Comparison of ENCODE assay signal across 18 cellular contexts in the genomic region with DNA sequence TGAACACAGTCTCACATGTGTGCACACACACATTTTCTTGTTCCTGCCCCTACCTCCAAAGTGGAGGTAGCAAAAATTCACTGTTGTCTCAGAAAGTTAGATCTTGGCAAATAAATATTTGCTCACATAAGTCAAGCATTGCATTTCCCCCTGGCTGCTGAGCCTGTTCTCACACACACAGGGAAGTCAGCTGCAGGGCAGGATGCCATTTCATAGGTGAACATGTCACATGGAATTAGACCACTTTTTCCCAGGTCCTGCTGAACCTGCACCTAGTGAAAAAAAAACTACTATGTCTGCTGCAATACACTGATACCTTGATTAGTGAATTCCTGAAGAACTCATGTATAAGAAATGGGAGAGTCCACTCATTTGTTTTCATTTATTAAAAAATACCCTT. TPM values are rescaled to one million over a fixed set of nuclear protein-coding genes. Genes with fewer than 3 reads are reported as not detected.
DNase-seq lines count a peak whose midpoint lies in the region; ATAC-seq, FAIRE-seq and TF ChIP-seq lines count a peak whose summit lies in the region.
"Had no signal": no experiment of that assay in that cellular context is flagged by ENCODE, and none has a peak within 500 bp of the region (broad histone marks: within the 10 kb centered on the region; RNA-seq: fewer than 3 reads in every experiment).

No MANE protein-coding gene starts in this region.

- peak overlapping the region; percentile 100 for H3K27ac Mint-ChIP-seq in type B pancreatic cell
- H3K27ac Mint-ChIP-seq in activated CD8-positive, alpha-beta T cell treated with anti-CD3 and anti-CD28 coated beads, Interleukin-2, amount 10 ng/mL, durations not matched to agents 7 days and 5 days = no peak overlapping the region
- H3K27ac Mint-ChIP-seq: activated naive CD4-positive, alpha-beta T cell treated with anti-CD3 and anti-CD28 coated beads, Interleukin-2, amount 50 U/mL, for 24 hours had no signal

- no peak for TF ChIP-seq POLR2A in K562 (conservative IDR thresholded peaks at IDR 0.05)

- peak overlapping the region; percentile 50; the same call in 1 of the 2 replicates for H3K4me2 ChIP-seq in K562 (ENCODE audit: insufficient read depth, low read length)

- in situ Hi-C loops in K562 (cut with MboI) = no loop called here

- TF ChIP-seq CTCF in K562 (IDR thresholded peaks at IDR 0.05 in 2 of 3, conservative IDR thresholded peaks at IDR 0.05 in 1 of 3; ENCODE audit: insufficient read depth in 2 of 3, low read depth in 1 of 3, low read length in 3 of 3) = no peak
- no peak for TF ChIP-seq CTCF in left lung (IDR thresholded peaks at IDR 0.05)
- no peak for TF ChIP-seq CTCF in type B pancreatic cell (conservative IDR thresholded peaks at IDR 0.05)

- POLR2A ChIA-PET in K562 (lab: Yijun Ruan, JAX) = no interaction called here
- POLR2A ChIA-PET in activated CD8-positive, alpha-beta T cell treated with anti-CD3 and anti-CD28 coated beads, Interleukin-2, amount 10 ng/mL, durations not matched to agents 7 days and 5 days (lab: Charles Lee) = no interaction called here

- H3K9ac ChIP-seq in K562 (ENCODE audit: insufficient read depth in 1 of 2, low read depth in 2 of 2, low read length in 2 of 2) = peak overlapping the region in 1 of 2 experiments; percentile 62; a peak in 1 of 4 replicates

- intact Hi-C loops in K562 (cut with micrococcal nuclease) = no loop called here
- intact Hi-C loops in left lung (cut with DNase I) = no loop called here

- H3K27me3 ChIP-seq in K562 (ENCODE audit: control insufficient read depth in 2 of 2, insufficient read depth in 2 of 2, low read length in 2 of 2) = no peaks in the 10 kb centered on the region
- H3K27me3 ChIP-seq in left lung = no peaks in the 10 kb centered on the region
- H3K27me3 ChIP-seq: gastroesophageal sphincter had no signal

- H3K4me3 Mint-ChIP-seq in type B pancreatic cell = peak overlapping the region; percentile 62
- no peak overlapping the region for H3K4me3 Mint-ChIP-seq in activated CD8-positive, alpha-beta T cell treated with anti-CD3 and anti-CD28 coated beads, Interleukin-2, amount 10 ng/mL, durations not matched to agents 7 days and 5 days
- H3K4me3 Mint-ChIP-seq: activated naive CD4-positive, alpha-beta T cell treated with anti-CD3 and anti-CD28 coated beads, Interleukin-2, amount 50 U/mL, for 24 hours; naive thymus-derived CD4-positive, alpha-beta T cell had no signal

- CTCF ChIA-PET in K562 (lab: Yijun Ruan, JAX; ENCODE audit: low intra/inter-chr PET ratio) = no interaction called here
- CTCF ChIA-PET in activated CD8-positive, alpha-beta T cell treated with anti-CD3 and anti-CD28 coated beads, Interleukin-2, amount 10 ng/mL, durations not matched to agents 7 days and 5 days (lab: Charles Lee) = no interaction called here

- H3K27ac ChIP-seq in K562 (ENCODE audit: extremely low read depth, low read depth, low read length) = no peak overlapping the region; the same call in 2 of the 3 replicates
- H3K27ac ChIP-seq in left lung = peak overlapping the region in 1 of 2 donors; percentile 98

- ATAC-seq in K562 (no peak), left lung (peak; percentile 20), GM18861 (IDR thresholded peaks at IDR 0.05; ENCODE audit: unreplicated experiment) (no peak)
- no peak for ATAC-seq in activated CD8-positive, alpha-beta T cell treated with anti-CD3 and anti-CD28 coated beads, Interleukin-2, amount 10 ng/mL, durations not matched to agents 7 days and 5 days
- ATAC-seq: gastroesophageal sphincter; naive thymus-derived CD4-positive, alpha-beta T cell had no signal

- H2AFZ ChIP-seq in K562 (ENCODE audit: low read depth, low read length) = no peak overlapping the region

- peak; percentile 1 for DNase-seq in NOMO-1 treated with DMSO at 0.1 percent for 48 hours (lab: John Stamatoyannopoulos, UW; ENCODE audit: unreplicated experiment)
- no peak for DNase-seq in NOMO-1 (lab: John Stamatoyannopoulos, UW; ENCODE audit: unreplicated experiment in 2 of 2)
- DNase-seq in K562 (ENCODE audit: extremely low read depth in 1 of 4, low spot score in 3 of 4) = no peak
- DNase-seq in left lung = peak in 1 of 2 donors; percentile 47
- DNase-seq in type B pancreatic cell (ENCODE audit: extremely low spot score, unreplicated experiment) = no peak
- no peak for DNase-seq in activated CD8-positive, alpha-beta T cell treated with anti-CD3 and anti-CD28 coated beads, Interleukin-2, amount 10 ng/mL, durations not matched to agents 7 days and 5 days
- no peak for DNase-seq in mucosa of gallbladder (ENCODE audit: low spot score)
- DNase-seq: activated CD4-positive, alpha-beta T cell treated with anti-CD3 and anti-CD28 coated beads, Interleukin-2, amount 50 U/mL, for 4 hours; activated T-cell treated with anti-CD3 and anti-CD28 coated beads for 4 hours; naive thymus-derived CD4-positive, alpha-beta T cell; NCI-H1694 treated with DMSO at 0.1 percent for 48 hours; stimulated activated CD8-positive, alpha-beta memory T cell treated with anti-CD3 and anti-CD28 coated beads, Interleukin-4, amount 100 ng/mL, for 48 hours had no signal

- H3K4me1 ChIP-seq in K562 (replicated peaks in 1 of 2; ENCODE audit: control insufficient read depth in 2 of 2, insufficient read depth in 2 of 2, low read length in 2 of 2) = peaks cover 30 to 55% of the 10 kb centered on the region in 2 experiments
- H3K4me1 ChIP-seq in left lung = peaks cover 8 to 72% of the 10 kb centered on the region in 2 donors

- H3K36me3 Mint-ChIP-seq in type B pancreatic cell = no peaks in the 10 kb centered on the region
- H3K36me3 Mint-ChIP-seq in activated CD8-positive, alpha-beta T cell treated with anti-CD3 and anti-CD28 coated beads, Interleukin-2, amount 10 ng/mL, durations not matched to agents 7 days and 5 days (ENCODE audit: low read depth) = peaks cover 2% of the 10 kb centered on the region
- H3K36me3 Mint-ChIP-seq: activated naive CD4-positive, alpha-beta T cell treated with anti-CD3 and anti-CD28 coated beads, Interleukin-2, amount 50 U/mL, for 24 hours had no signal

- peaks cover 4% of the 10 kb centered on the region for H3K9me1 ChIP-seq in K562 (ENCODE audit: control insufficient read depth, insufficient read depth, low read length)

- H4K20me1 ChIP-seq in K562 (replicated peaks; ENCODE audit: control insufficient read depth, insufficient read depth, low read length) = no peaks in the 10 kb centered on the region

- H3K27me3 Mint-ChIP-seq in type B pancreatic cell = peaks cover 8% of the 10 kb centered on the region
- H3K27me3 Mint-ChIP-seq in activated CD8-positive, alpha-beta T cell treated with anti-CD3 and anti-CD28 coated beads, Interleukin-2, amount 10 ng/mL, durations not matched to agents 7 days and 5 days (ENCODE audit: low read depth) = peaks cover 2% of the 10 kb centered on the region
- H3K27me3 Mint-ChIP-seq: activated naive CD4-positive, alpha-beta T cell treated with anti-CD3 and anti-CD28 coated beads, Interleukin-2, amount 50 U/mL, for 24 hours had no signal

- H3K36me3 ChIP-seq in K562 (ENCODE audit: control insufficient read depth, insufficient read depth, low read length) = no peaks in the 10 kb centered on the region
- no peaks in the 10 kb centered on the region for H3K36me3 ChIP-seq in left lung
- H3K36me3 ChIP-seq: gastroesophageal sphincter had no signal

- FAIRE-seq in K562 (lab: Jason Lieb, UNC) = no peak
- FAIRE-seq: A204.1, colon, small intestine had no signal

- peaks cover 3% of the 10 kb centered on the region for H3K4me1 Mint-ChIP-seq in type B pancreatic cell (ENCODE audit: unreplicated experiment)
- peaks cover 17% of the 10 kb centered on the region for H3K4me1 Mint-ChIP-seq in activated CD8-positive, alpha-beta T cell treated with anti-CD3 and anti-CD28 coated beads, Interleukin-2, amount 10 ng/mL, durations not matched to agents 7 days and 5 days (ENCODE audit: low read depth)

- no peaks in the 10 kb centered on the region for H3K9me3 Mint-ChIP-seq in type B pancreatic cell
- H3K9me3 Mint-ChIP-seq in activated CD8-positive, alpha-beta T cell treated with anti-CD3 and anti-CD28 coated beads, Interleukin-2, amount 10 ng/mL, durations not matched to agents 7 days and 5 days (ENCODE audit: insufficient read depth) = no peaks in the 10 kb centered on the region
- H3K9me3 Mint-ChIP-seq: activated naive CD4-positive, alpha-beta T cell treated with anti-CD3 and anti-CD28 coated beads, Interleukin-2, amount 50 U/mL, for 24 hours had no signal

- no peaks in the 10 kb centered on the region for H3K79me2 ChIP-seq in K562 (ENCODE audit: control insufficient read depth, insufficient read depth, low read length)

- no peak for TF ChIP-seq EP300 in K562 (IDR thresholded peaks at IDR 0.05; ENCODE audit: low read length)

- BruUV-seq in K562 (replicated peaks; lab: Mats Ljungman, UMichigan) = no TSS peak

- TF ChIP-seq RAD21 in K562 (CRISPR knock-in tag; conservative IDR thresholded peaks at IDR 0.05 in 1 of 2, IDR thresholded peaks at IDR 0.05 in 1 of 2) = no peak

- H3K4me3 ChIP-seq in K562 = no peak overlapping the region
- H3K4me3 ChIP-seq in left lung = no peak overlapping the region
- H3K4me3 ChIP-seq: gastroesophageal sphincter had no signal

- H3K9me3 ChIP-seq in K562 (replicated peaks; ENCODE audit: control insufficient read depth, insufficient read depth, low read depth, low read length) = no peaks in the 10 kb centered on the region
- no peaks in the 10 kb centered on the region for H3K9me3 ChIP-seq in left lung
- H3K9me3 ChIP-seq: gastroesophageal sphincter had no signal

RNA-seq across cellular contexts. Expression of a gene that starts 5.3 kb away (rescaled TPM):
- 122 and 219 TPM in 2 replicates for total RNA-seq in K562 (2011; cell fraction: chromatin; rRNA removed; ENCODE audit: low replicate concordance)
- total RNA-seq in K562 (2011; cell fraction: nucleolus; rRNA removed) = 126 and 131 TPM in 2 replicates
- 167 and 170 TPM in 2 replicates for total RNA-seq in K562 (2011; cell fraction: nucleoplasm; rRNA removed)
- 98.4 and 112 TPM in 2 replicates for total RNA-seq in K562 (2014; rRNA removed)
- 96.2 and 124 TPM in 2 replicates for total RNA-seq in K562 (2014; rRNA removed; fragmentation: Illumina TruSeq; extraction: Trizol)
- total RNA-seq in K562 (2015; rRNA removed; fragmentation: Illumina TruSeq; extraction: Trizol) = 81.5 and 84.0 TPM in 2 replicates
- 96.0 and 104 TPM in 2 replicates for total RNA-seq in K562 (2021)
- 137 and 150 TPM in 2 replicates for polyA plus RNA-seq in K562 (2011; rRNA removed)
- polyA plus RNA-seq in K562 (2011; cell fraction: cytosol; rRNA removed) = 53.0 and 98.2 TPM in 2 replicates
- polyA plus RNA-seq in K562 (2011; cell fraction: nucleus; rRNA removed) = 69.4 and 92.8 TPM in 2 replicates
- polyA plus RNA-seq in K562 (2012) = 72.7 and 169 TPM in 2 replicates
- 94.8 and 144 TPM in 2 replicates for polyA plus RNA-seq in K562 (2014; fragmentation: Illumina TruSeq; extraction: Trizol)
- 10 to 100 TPM; 17.7 to 29.4 TPM for polyA plus RNA-seq in K562 (2014; fragmentation: Nextera tagmentation; extraction: Ambion mirVana)
- 97.0 and 98.6 TPM in 2 replicates for polyA plus RNA-seq in K562 (2014; rRNA removed)
- 180 and 193 TPM in 2 replicates for polyA minus RNA-seq in K562 (2011; rRNA and poly(A)+ RNA removed)
- polyA minus RNA-seq in K562 (2011; cell fraction: cytosol; rRNA and poly(A)+ RNA removed) = 46.6 and 55.4 TPM in 2 replicates
- polyA minus RNA-seq in K562 (2011; cell fraction: nucleus; rRNA and poly(A)+ RNA removed) = 97.5 and 128 TPM in 2 replicates
- total RNA-seq in left lung = 100 to 1,000 TPM; 261 to 593 TPM
- total RNA-seq in type B pancreatic cell (ENCODE audit: low replicate concordance) = 60.0 and 292 TPM in 2 replicates
- 10 to 100 TPM; 82.1 to 85.5 TPM for total RNA-seq in activated CD8-positive, alpha-beta T cell treated with anti-CD3 and anti-CD28 coated beads, Interleukin-2, amount 10 ng/mL, durations not matched to agents 7 days and 5 days
- total RNA-seq in mucosa of gallbladder = 17.9 TPM
